10 cellular contexts compared by ENCODE assay signal in genomic region chr2:96409543-96410184, GRCh38.
A peak's percentile ranks its signal among the peaks of the same experiment; 100 is the strongest.
DNase-seq lines count a peak whose midpoint lies in the region; ATAC-seq and TF ChIP-seq lines count a peak whose summit lies in the region.
"Had no signal": no experiment of that assay in that cellular context is flagged by ENCODE, and none has a peak within 500 bp of the region (broad histone marks: within the 10 kb centered on the region; RNA-seq: fewer than 3 reads in every experiment).

No MANE protein-coding gene starts in this region.

- 0 out of 2 replicates have a peak overlapping the region, but pooled peaks have one; percentile 32 for H3K4me2 ChIP-seq in GM23338
- peak overlapping the region; percentile 61 for H3K4me2 ChIP-seq in neural progenitor cell

- H3K79me2 ChIP-seq in GM23338 (replicated peaks; ENCODE audit: insufficient read depth): no peaks in the 10 kb centered on the region
- H3K79me2 ChIP-seq in neural progenitor cell (ENCODE audit: low read depth): no peaks in the 10 kb centered on the region

- H3K4me1 Mint-ChIP-seq in GM23338 (peaks cover 32% of the 10 kb centered on the region), neural progenitor cell (peaks cover 43% of the 10 kb centered on the region)

- DNase-seq in GM23338 (ENCODE audit: low spot score) (no peak), NCI-H2196 treated with DMSO at 0.1 percent for 48 hours (lab: John Stamatoyannopoulos, UW; ENCODE audit: unreplicated experiment) (peak; percentile 84), choroid plexus epithelial cell (ENCODE audit: low read depth) (peak; percentile 44), neural progenitor cell (ENCODE audit: low spot score) (peak; percentile 29), AG08396 (ENCODE audit: low spot score) (no peak), NCI-H526 treated with DMSO at 0.1 percent for 48 hours (lab: John Stamatoyannopoulos, UW) (no peak)
- DNase-seq: stimulated activated CD4-positive, alpha-beta T cell treated with anti-CD3 and anti-CD28 coated beads, Interleukin-15, amount 100 ng/mL, for 24 hours had no signal

- H3K27me3 Mint-ChIP-seq in GM23338 (ENCODE audit: insufficient read depth, low read depth, poor library complexity) (peaks cover 7% of the 10 kb centered on the region), neural progenitor cell (ENCODE audit: insufficient read depth, low read depth) (peaks cover 16% of the 10 kb centered on the region)

- TF ChIP-seq CTCF in GM23338 (conservative IDR thresholded peaks at IDR 0.05; ENCODE audit: low read depth in 2 of 2) (no peak), choroid plexus epithelial cell (conservative IDR thresholded peaks at IDR 0.05; ENCODE audit: low read depth, low read length) (no peak), neural progenitor cell (IDR thresholded peaks at IDR 0.05) (no peak)

- H3K27me3 ChIP-seq in GM23338 (ENCODE audit: insufficient read depth) (no peaks in the 10 kb centered on the region), neural progenitor cell (no peaks in the 10 kb centered on the region)
- H3K27me3 ChIP-seq: MG63 had no signal

- H3K27ac ChIP-seq in GM23338 (ENCODE audit: low read depth) (no peak overlapping the region), neural progenitor cell (no peak overlapping the region)

- peak; percentile 21 for ATAC-seq in GM23338
- no peak for ATAC-seq in GM21825 (IDR thresholded peaks at IDR 0.05; ENCODE audit: unreplicated experiment)
- ATAC-seq in HG03460 (IDR thresholded peaks at IDR 0.05; ENCODE audit: unreplicated experiment): no peak

- H3F3A ChIP-seq in GM23338 (replicated peaks; ENCODE audit: low read depth) (no peaks in the 10 kb centered on the region), neural progenitor cell (ENCODE audit: low read depth) (peaks cover 17% of the 10 kb centered on the region)

- no peaks in the 10 kb centered on the region for H3K36me3 ChIP-seq in GM23338 (ENCODE audit: insufficient read depth)
- no peaks in the 10 kb centered on the region for H3K36me3 ChIP-seq in neural progenitor cell
- H3K36me3 ChIP-seq: MG63 had no signal

- H2AFZ ChIP-seq in GM23338: peak overlapping the region; percentile 47; the same call in 1 of the 2 replicates
- H2AFZ ChIP-seq in neural progenitor cell (replicated peaks): no peak overlapping the region

- H3K9ac ChIP-seq in neural progenitor cell: no peak overlapping the region

- no peaks in the 10 kb centered on the region for H3K9me3 Mint-ChIP-seq in GM23338
- no peaks in the 10 kb centered on the region for H3K9me3 Mint-ChIP-seq in neural progenitor cell

- no peak overlapping the region for H3K4me3 ChIP-seq in GM23338
- no peak overlapping the region for H3K4me3 ChIP-seq in choroid plexus epithelial cell (ENCODE audit: low read depth, low read length)
- no peak overlapping the region for H3K4me3 ChIP-seq in neural progenitor cell
- H3K4me3 ChIP-seq: MG63 had no signal

- H4K20me1 ChIP-seq in GM23338 (replicated peaks; ENCODE audit: insufficient read depth) (no peaks in the 10 kb centered on the region), neural progenitor cell (ENCODE audit: low read depth) (peaks cover 4% of the 10 kb centered on the region)

- H3K36me3 Mint-ChIP-seq in GM23338 (ENCODE audit: low read depth): no peaks in the 10 kb centered on the region
- H3K36me3 Mint-ChIP-seq in neural progenitor cell: no peaks in the 10 kb centered on the region

- H3K27ac Mint-ChIP-seq in GM23338: no peak overlapping the region
- H3K27ac Mint-ChIP-seq in neural progenitor cell: peak overlapping the region; percentile 58

- H3K9me3 ChIP-seq in neural progenitor cell (ENCODE audit: low read depth): no peaks in the 10 kb centered on the region
- H3K9me3 ChIP-seq: MG63 had no signal

- H3K4me3 Mint-ChIP-seq in GM23338 (no peak overlapping the region), neural progenitor cell (peak overlapping the region; percentile 33)

- no peaks in the 10 kb centered on the region for H3K9me2 ChIP-seq in GM23338 (ENCODE audit: insufficient read depth)

- H3K4me1 ChIP-seq in GM23338 (ENCODE audit: insufficient read depth): peaks cover 36% of the 10 kb centered on the region
- peaks cover 26% of the 10 kb centered on the region for H3K4me1 ChIP-seq in neural progenitor cell

TF ChIP-seq in GM23338, 12 proteins besides CTCF, POLR2A, EP300 and RAD21:
- TF ChIP-seq ZNF114 (CRISPR knock-in tag; IDR thresholded peaks at IDR 0.05) (no peak), POLR2AphosphoS5 (IDR thresholded peaks at IDR 0.05; ENCODE audit: low read depth) (no peak)

Comparison
In these comparisons a context has a peak if more than half of its experiments do, and no peak if none do; other contexts are left out.
1. DNase-seq: peak in NCI-H2196 treated with DMSO at 0.1 percent for 48 hours (single experiment), choroid plexus epithelial cell (single experiment) and neural progenitor cell (single experiment); none in GM23338 (single experiment), AG08396 (single experiment) and NCI-H526 treated with DMSO at 0.1 percent for 48 hours (single experiment).